In the genomic region with DNA sequence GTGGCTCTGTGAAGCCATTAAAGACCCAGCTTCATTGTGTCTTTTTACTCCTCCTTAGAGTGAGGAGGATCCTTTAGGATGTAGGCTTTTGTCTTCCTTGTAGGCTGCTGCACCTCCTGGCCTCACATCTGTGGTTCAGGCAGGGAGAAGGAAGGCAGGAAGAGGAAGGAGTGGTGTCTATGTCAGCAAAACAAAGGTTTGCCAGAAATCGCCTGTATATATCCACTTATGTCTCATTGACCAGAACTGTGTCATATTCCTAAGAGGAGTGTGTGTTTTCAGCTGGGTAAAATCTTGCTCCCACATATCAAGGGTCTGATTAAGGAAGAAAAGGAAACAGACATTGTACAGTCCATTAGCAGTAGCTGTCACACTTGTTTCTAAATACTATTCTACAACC, we compare ENCODE assay signal across 18 cellular contexts.
A peak's percentile ranks its signal among the peaks of the same experiment; 100 is the strongest.
DNase-seq lines count a peak whose midpoint lies in the region; ATAC-seq, FAIRE-seq and TF ChIP-seq lines count a peak whose summit lies in the region.
"Had no signal": no experiment of that assay in that cellular context is flagged by ENCODE, and none has a peak within 500 bp of the region (broad histone marks: within the 10 kb centered on the region; RNA-seq: fewer than 3 reads in every experiment).

No MANE protein-coding gene starts in this region.

- ATAC-seq in Right ventricle myocardium superior (ENCODE audit: poor library complexity) (no peak), foreskin keratinocyte (no peak), upper lobe of right lung (peak; percentile 45)
- ATAC-seq: body of pancreas, lower lobe of right lung had no signal

- TF ChIP-seq CTCF in left ventricle myocardium inferior (IDR thresholded peaks at IDR 0.05; ENCODE audit: borderline replicate concordance) (no peak), foreskin keratinocyte (conservative IDR thresholded peaks at IDR 0.05) (no peak), upper lobe of right lung (IDR thresholded peaks at IDR 0.05) (no peak)

- H3K4me3 ChIP-seq in left ventricle myocardium inferior (no peak overlapping the region), SJSA1 (no peak overlapping the region), upper lobe of right lung (no peak overlapping the region)
- H3K4me3 ChIP-seq: body of pancreas, lower lobe of right lung had no signal

- no peak for DNase-seq in left ventricle myocardium inferior
- DNase-seq in Right ventricle myocardium superior, result no peak
- DNase-seq in SJSA1 (ENCODE audit: low read depth in 1 of 2, low spot score in 2 of 2), result no peak
- DNase-seq in foreskin keratinocyte, result peak in 1 of 2 donors; percentile 45
- no peak for DNase-seq in upper lobe of right lung
- DNase-seq in iPS-NIHi11 (ENCODE audit: low spot score), result no peak
- DNase-seq in mucosa of gallbladder (ENCODE audit: low spot score), result no peak
- DNase-seq in urothelium cell line (ENCODE audit: low spot score), result no peak
- DNase-seq: activated CD8-positive, alpha-beta memory T cell treated with anti-CD3 and anti-CD28 coated beads for 24 hours; activated naive CD4-positive, alpha-beta T cell; body of pancreas; lower lobe of right lung; MM.1S; NCI-H2227 treated with DMSO at 0.1 percent for 48 hours; SHP77 treated with DMSO at 0.1 percent for 48 hours had no signal

- no peak for FAIRE-seq in urothelium cell line (lab: Jason Lieb, UNC)
- FAIRE-seq: D721Med, GM18507, TTC549 had no signal

- no peaks in the 10 kb centered on the region for H3K36me3 ChIP-seq in left ventricle myocardium inferior
- no peaks in the 10 kb centered on the region for H3K36me3 ChIP-seq in SJSA1
- H3K36me3 ChIP-seq in upper lobe of right lung, result no peaks in the 10 kb centered on the region
- H3K36me3 ChIP-seq: lower lobe of right lung had no signal

- H3K4me1 ChIP-seq in left ventricle myocardium inferior, result peaks cover 53% of the 10 kb centered on the region
- H3K4me1 ChIP-seq in SJSA1 (replicated peaks), result peaks cover 59% of the 10 kb centered on the region
- peaks cover 48% of the 10 kb centered on the region for H3K4me1 ChIP-seq in foreskin keratinocyte
- peaks cover 48% of the 10 kb centered on the region for H3K4me1 ChIP-seq in upper lobe of right lung

- H3K27ac ChIP-seq in left ventricle myocardium inferior (replicated peaks) (peak overlapping the region; percentile 16), SJSA1 (peak overlapping the region; percentile 20), foreskin keratinocyte (peak overlapping the region; percentile 19), upper lobe of right lung (no peak overlapping the region)
- H3K27ac ChIP-seq: body of pancreas, lower lobe of right lung had no signal

- intact Hi-C loops in left ventricle myocardium inferior (cut with micrococcal nuclease), result no loop called here
- intact Hi-C loops in Right ventricle myocardium superior (cut with DNase I), result no loop called here
- intact Hi-C loops in upper lobe of right lung (cut with DNase I), result no loop called here

- no peaks in the 10 kb centered on the region for H3K27me3 ChIP-seq in left ventricle myocardium inferior (ENCODE audit: low read depth)
- no peaks in the 10 kb centered on the region for H3K27me3 ChIP-seq in SJSA1 (replicated peaks)
- no peaks in the 10 kb centered on the region for H3K27me3 ChIP-seq in foreskin keratinocyte
- H3K27me3 ChIP-seq in upper lobe of right lung, result no peaks in the 10 kb centered on the region
- H3K27me3 ChIP-seq: body of pancreas had no signal

- H3K9me3 ChIP-seq in left ventricle myocardium inferior (replicated peaks), result no peaks in the 10 kb centered on the region
- H3K9me3 ChIP-seq in SJSA1 (replicated peaks), result no peaks in the 10 kb centered on the region
- H3K9me3 ChIP-seq in upper lobe of right lung, result no peaks in the 10 kb centered on the region
- H3K9me3 ChIP-seq: body of pancreas, lower lobe of right lung had no signal
